Comparison of ENCODE assay signal across 1 cellular context in the genomic region with DNA sequence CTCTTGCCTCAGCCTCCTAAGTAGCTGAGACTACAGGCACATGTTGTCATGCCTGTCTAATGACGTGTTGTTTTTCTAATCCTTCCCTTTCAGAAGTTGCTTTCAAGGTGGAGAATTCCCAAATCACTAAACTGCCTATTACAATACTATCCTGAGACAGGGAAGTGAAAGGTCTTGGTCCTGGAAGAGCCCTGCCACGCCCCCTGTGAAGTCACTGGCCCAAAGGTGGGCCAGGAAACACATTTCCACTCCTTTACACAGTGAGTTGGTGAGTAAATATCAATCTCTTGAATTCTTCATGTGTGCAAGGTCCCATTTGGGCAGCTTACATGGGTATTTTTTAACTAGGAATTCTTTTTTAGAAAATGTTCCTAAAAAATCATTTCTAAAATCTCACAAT.
TF ChIP-seq lines count a peak whose summit lies in the region.

No MANE protein-coding gene starts in this region.

TF ChIP-seq in H1, 55 proteins besides CTCF, POLR2A, EP300 and RAD21:
- TF ChIP-seq NANOG (IDR thresholded peaks at IDR 0.05; ENCODE audit: insufficient read depth, low read depth, low read length, poor library complexity, severe bottlenecking) = no peak
- no peak for TF ChIP-seq TAF7 (optimal IDR thresholded peaks at IDR 0.05; ENCODE audit: borderline replicate concordance, low read depth, low read length)
- no peak for TF ChIP-seq EGR1 (IDR thresholded peaks at IDR 0.05; ENCODE audit: borderline replicate concordance, low read depth, low read length)
- TF ChIP-seq, protein P1, sequence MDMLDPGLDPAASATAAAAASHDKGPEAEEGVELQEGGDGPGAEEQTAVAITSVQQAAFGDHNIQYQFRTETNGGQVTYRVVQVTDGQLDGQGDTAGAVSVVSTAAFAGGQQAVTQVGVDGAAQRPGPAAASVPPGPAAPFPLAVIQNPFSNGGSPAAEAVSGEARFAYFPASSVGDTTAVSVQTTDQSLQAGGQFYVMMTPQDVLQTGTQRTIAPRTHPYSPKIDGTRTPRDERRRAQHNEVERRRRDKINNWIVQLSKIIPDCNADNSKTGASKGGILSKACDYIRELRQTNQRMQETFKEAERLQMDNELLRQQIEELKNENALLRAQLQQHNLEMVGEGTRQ (IDR thresholded peaks at IDR 0.05; ENCODE audit: low read length) = no peak
- TF ChIP-seq CBX5 (IDR thresholded peaks at IDR 0.05; ENCODE audit: low read depth, low read length) = no peak
- TF ChIP-seq RXRA (IDR thresholded peaks at IDR 0.05; ENCODE audit: insufficient read depth, low read depth, low read length) = no peak
- no peak for TF ChIP-seq GTF2F1 (IDR thresholded peaks at IDR 0.05; ENCODE audit: borderline replicate concordance, low read depth, low read length)
- no peak for TF ChIP-seq SRF (IDR thresholded peaks at IDR 0.05; ENCODE audit: low read depth, low read length)
- TF ChIP-seq, protein P2, sequence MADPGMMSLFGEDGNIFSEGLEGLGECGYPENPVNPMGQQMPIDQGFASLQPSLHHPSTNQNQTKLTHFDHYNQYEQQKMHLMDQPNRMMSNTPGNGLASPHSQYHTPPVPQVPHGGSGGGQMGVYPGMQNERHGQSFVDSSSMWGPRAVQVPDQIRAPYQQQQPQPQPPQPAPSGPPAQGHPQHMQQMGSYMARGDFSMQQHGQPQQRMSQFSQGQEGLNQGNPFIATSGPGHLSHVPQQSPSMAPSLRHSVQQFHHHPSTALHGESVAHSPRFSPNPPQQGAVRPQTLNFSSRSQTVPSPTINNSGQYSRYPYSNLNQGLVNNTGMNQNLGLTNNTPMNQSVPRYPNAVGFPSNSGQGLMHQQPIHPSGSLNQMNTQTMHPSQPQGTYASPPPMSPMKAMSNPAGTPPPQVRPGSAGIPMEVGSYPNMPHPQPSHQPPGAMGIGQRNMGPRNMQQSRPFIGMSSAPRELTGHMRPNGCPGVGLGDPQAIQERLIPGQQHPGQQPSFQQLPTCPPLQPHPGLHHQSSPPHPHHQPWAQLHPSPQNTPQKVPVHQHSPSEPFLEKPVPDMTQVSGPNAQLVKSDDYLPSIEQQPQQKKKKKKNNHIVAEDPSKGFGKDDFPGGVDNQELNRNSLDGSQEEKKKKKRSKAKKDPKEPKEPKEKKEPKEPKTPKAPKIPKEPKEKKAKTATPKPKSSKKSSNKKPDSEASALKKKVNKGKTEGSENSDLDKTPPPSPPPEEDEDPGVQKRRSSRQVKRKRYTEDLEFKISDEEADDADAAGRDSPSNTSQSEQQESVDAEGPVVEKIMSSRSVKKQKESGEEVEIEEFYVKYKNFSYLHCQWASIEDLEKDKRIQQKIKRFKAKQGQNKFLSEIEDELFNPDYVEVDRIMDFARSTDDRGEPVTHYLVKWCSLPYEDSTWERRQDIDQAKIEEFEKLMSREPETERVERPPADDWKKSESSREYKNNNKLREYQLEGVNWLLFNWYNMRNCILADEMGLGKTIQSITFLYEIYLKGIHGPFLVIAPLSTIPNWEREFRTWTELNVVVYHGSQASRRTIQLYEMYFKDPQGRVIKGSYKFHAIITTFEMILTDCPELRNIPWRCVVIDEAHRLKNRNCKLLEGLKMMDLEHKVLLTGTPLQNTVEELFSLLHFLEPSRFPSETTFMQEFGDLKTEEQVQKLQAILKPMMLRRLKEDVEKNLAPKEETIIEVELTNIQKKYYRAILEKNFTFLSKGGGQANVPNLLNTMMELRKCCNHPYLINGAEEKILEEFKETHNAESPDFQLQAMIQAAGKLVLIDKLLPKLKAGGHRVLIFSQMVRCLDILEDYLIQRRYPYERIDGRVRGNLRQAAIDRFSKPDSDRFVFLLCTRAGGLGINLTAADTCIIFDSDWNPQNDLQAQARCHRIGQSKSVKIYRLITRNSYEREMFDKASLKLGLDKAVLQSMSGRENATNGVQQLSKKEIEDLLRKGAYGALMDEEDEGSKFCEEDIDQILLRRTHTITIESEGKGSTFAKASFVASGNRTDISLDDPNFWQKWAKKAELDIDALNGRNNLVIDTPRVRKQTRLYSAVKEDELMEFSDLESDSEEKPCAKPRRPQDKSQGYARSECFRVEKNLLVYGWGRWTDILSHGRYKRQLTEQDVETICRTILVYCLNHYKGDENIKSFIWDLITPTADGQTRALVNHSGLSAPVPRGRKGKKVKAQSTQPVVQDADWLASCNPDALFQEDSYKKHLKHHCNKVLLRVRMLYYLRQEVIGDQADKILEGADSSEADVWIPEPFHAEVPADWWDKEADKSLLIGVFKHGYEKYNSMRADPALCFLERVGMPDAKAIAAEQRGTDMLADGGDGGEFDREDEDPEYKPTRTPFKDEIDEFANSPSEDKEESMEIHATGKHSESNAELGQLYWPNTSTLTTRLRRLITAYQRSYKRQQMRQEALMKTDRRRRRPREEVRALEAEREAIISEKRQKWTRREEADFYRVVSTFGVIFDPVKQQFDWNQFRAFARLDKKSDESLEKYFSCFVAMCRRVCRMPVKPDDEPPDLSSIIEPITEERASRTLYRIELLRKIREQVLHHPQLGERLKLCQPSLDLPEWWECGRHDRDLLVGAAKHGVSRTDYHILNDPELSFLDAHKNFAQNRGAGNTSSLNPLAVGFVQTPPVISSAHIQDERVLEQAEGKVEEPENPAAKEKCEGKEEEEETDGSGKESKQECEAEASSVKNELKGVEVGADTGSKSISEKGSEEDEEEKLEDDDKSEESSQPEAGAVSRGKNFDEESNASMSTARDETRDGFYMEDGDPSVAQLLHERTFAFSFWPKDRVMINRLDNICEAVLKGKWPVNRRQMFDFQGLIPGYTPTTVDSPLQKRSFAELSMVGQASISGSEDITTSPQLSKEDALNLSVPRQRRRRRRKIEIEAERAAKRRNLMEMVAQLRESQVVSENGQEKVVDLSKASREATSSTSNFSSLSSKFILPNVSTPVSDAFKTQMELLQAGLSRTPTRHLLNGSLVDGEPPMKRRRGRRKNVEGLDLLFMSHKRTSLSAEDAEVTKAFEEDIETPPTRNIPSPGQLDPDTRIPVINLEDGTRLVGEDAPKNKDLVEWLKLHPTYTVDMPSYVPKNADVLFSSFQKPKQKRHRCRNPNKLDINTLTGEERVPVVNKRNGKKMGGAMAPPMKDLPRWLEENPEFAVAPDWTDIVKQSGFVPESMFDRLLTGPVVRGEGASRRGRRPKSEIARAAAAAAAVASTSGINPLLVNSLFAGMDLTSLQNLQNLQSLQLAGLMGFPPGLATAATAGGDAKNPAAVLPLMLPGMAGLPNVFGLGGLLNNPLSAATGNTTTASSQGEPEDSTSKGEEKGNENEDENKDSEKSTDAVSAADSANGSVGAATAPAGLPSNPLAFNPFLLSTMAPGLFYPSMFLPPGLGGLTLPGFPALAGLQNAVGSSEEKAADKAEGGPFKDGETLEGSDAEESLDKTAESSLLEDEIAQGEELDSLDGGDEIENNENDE (IDR thresholded peaks at IDR 0.05; ENCODE audit: insufficient replicate concordance, low read length) = no peak
- TF ChIP-seq TCF12 (IDR thresholded peaks at IDR 0.05; ENCODE audit: low read depth, low read length) = no peak
- no peak for TF ChIP-seq MAFK (IDR thresholded peaks at IDR 0.05; ENCODE audit: low read depth, low read length)
- no peak for TF ChIP-seq EZH2 (IDR thresholded peaks at IDR 0.05; ENCODE audit: low read depth, low read length, severe bottlenecking)
- TF ChIP-seq KDM1A (IDR thresholded peaks at IDR 0.05; ENCODE audit: borderline replicate concordance, low read length) = no peak
- no peak for TF ChIP-seq CHD1 (IDR thresholded peaks at IDR 0.05; ENCODE audit: low read depth, low read length)
- TF ChIP-seq POLR2AphosphoS5 (IDR thresholded peaks at IDR 0.05; ENCODE audit: low read depth, low read length) = no peak
- no peak for TF ChIP-seq SIN3A (conservative IDR thresholded peaks at IDR 0.05 in 1 of 2, IDR thresholded peaks at IDR 0.05 in 1 of 2; ENCODE audit: low read depth in 1 of 2, low read length in 2 of 2)
TF ChIP-seq in H1: peak in this region for 0.
